In the genomic region with DNA sequence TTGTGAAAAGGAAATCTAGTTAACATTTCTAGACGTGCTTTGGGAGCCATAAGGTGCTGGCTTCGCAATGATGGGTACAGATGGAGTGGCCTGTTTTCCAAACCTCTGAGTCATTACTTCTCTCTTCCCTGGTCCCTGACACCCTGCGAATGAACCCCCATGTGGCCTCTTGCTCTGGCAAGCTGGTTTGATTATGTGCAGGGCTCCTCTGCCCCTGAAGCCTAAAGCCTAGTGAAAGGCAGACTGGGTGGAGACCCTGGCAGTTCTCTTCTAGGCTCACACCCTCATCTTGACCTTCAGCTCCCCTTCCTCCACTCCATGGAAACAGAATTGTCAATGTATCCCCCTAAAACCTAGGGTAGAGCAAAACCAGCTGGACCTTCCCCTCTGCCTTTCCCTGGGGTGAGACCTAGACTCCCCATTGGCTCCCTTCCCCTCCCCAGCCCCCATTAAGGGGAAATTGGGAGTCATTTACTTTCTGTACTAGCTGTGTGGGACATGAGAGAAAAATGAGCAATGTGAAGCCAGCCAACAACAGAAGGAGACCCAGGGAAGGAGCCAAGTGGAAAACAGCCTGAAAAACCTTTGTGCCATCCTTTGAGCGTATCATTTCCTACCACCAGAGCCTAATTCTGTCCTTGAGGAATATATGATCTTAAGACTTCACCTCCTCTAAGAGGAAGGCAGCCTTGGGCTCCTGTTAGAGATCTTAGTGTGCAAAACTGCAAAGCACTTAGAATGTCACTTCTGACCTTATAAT, we compare ENCODE assay signal across 22 cellular contexts.
"Had no signal": no experiment of that assay in that cellular context is flagged by ENCODE, and none has a peak within 500 bp of the region (broad histone marks: within the 10 kb centered on the region; RNA-seq: fewer than 3 reads in every experiment).

No MANE protein-coding gene starts in this region.

- H3K9me3 ChIP-seq: adrenal gland, body of pancreas, heart left ventricle, psoas muscle, thoracic aorta, uterus had no signal

- H3K27ac ChIP-seq: adrenal gland, body of pancreas, heart left ventricle, parathyroid adenoma, psoas muscle, thoracic aorta, uterus had no signal

- H3K27me3 ChIP-seq: adrenal gland, body of pancreas, heart left ventricle, uterus had no signal

- ATAC-seq: activated T-cell treated with anti-CD3 and anti-CD28 coated beads, Interleukin-2, amount 50 U/mL, for 72 hours; body of pancreas; left lobe of liver; psoas muscle had no signal

- H3K9ac ChIP-seq: parathyroid adenoma had no signal

- H3K4me3 ChIP-seq: adrenal gland, body of pancreas, heart left ventricle, lung, psoas muscle, thoracic aorta, uterus had no signal

- H3K4me1 ChIP-seq: adrenal gland, body of pancreas, parathyroid adenoma, psoas muscle, uterus had no signal

- H3K79me2 ChIP-seq: parathyroid adenoma had no signal

- H3K36me3 ChIP-seq: adrenal gland, heart left ventricle, thoracic aorta, uterus had no signal

- DNase-seq: activated CD4-positive, alpha-beta T cell treated with anti-CD3 and anti-CD28 coated beads for 4 hours; activated CD4-positive, alpha-beta T cell treated with anti-CD3 and anti-CD28 coated beads, Interleukin-2, amount 50 U/mL, for 4 hours; activated naive CD4-positive, alpha-beta T cell treated with Interleukin-2 at 50 U/mL for 16 hours; activated naive CD8-positive, alpha-beta T cell treated with anti-CD3 and anti-CD28 coated beads for 36 hours; activated T-cell treated with anti-CD3 and anti-CD28 coated beads for 4 hours; activated T-cell treated with anti-CD3 and anti-CD28 coated beads, Interleukin-2, amount 50 U/mL, for 72 hours; adrenal gland; aorta; body of pancreas; cortex of kidney; hypothalamus; immature natural killer cell; kidney; occipital lobe; psoas muscle; stimulated activated CD4-positive, alpha-beta T cell treated with anti-CD3 and anti-CD28 coated beads, Interleukin-15, amount 100 ng/mL, for 24 hours; uterus had no signal

- H2AFZ ChIP-seq: parathyroid adenoma had no signal
